ENCODE assay signal across 18 cellular contexts in genomic region chr4:3494501-3494900, GRCh38. TPM values are rescaled to one million over a fixed set of nuclear protein-coding genes. Genes with fewer than 3 reads are reported as not detected.
A peak's percentile ranks its signal among the peaks of the same experiment; 100 is the strongest.
DNase-seq lines count a peak whose midpoint lies in the region; ATAC-seq and TF ChIP-seq lines count a peak whose summit lies in the region.
"Had no signal": no experiment of that assay in that cellular context is flagged by ENCODE, and none has a peak within 500 bp of the region (broad histone marks: within the 10 kb centered on the region; RNA-seq: fewer than 3 reads in every experiment).

No MANE protein-coding gene starts in this region.

- H3K4me2 ChIP-seq in BLaER1 (peak overlapping the region; percentile 53), GM23338 (no peak overlapping the region)

- peak; percentile 10 for ATAC-seq in GM23338

- H3K36me3 ChIP-seq in BLaER1 (no peaks in the 10 kb centered on the region), GM23338 (ENCODE audit: insufficient read depth) (no peaks in the 10 kb centered on the region), WERI-Rb-1 (no peaks in the 10 kb centered on the region)

- H3K27ac Mint-ChIP-seq in GM23338, result no peak overlapping the region
- H3K27ac Mint-ChIP-seq: CD4-positive, alpha-beta T cell had no signal

- H3K79me2 ChIP-seq in GM23338 (replicated peaks; ENCODE audit: insufficient read depth), result no peaks in the 10 kb centered on the region

- peaks cover 45% of the 10 kb centered on the region for H4K20me1 ChIP-seq in BLaER1
- no peaks in the 10 kb centered on the region; the same call in 1 of the 2 replicates for H4K20me1 ChIP-seq in GM23338 (replicated peaks; ENCODE audit: insufficient read depth)

- peaks cover 7% of the 10 kb centered on the region for H3K4me1 Mint-ChIP-seq in GM23338

- peaks cover 44% of the 10 kb centered on the region for H3K4me1 ChIP-seq in BLaER1
- H3K4me1 ChIP-seq in GM23338 (ENCODE audit: insufficient read depth), result no peaks in the 10 kb centered on the region

- H3K4me3 Mint-ChIP-seq in GM23338, result no peak overlapping the region
- H3K4me3 Mint-ChIP-seq: CD4-positive, alpha-beta T cell had no signal

- 0 out of 2 replicates have a peak overlapping the region, but pooled peaks have one; percentile 12 for H3K9ac ChIP-seq in BLaER1

- no peaks in the 10 kb centered on the region for H3F3A ChIP-seq in GM23338 (replicated peaks; ENCODE audit: low read depth)

- 0 out of 2 replicates have a peak overlapping the region, but pooled peaks have one; percentile 14 for H3K27ac ChIP-seq in BLaER1
- H3K27ac ChIP-seq in GM23338 (ENCODE audit: low read depth), result no peak overlapping the region
- peak overlapping the region; percentile 31; the same call in 1 of the 2 replicates for H3K27ac ChIP-seq in WERI-Rb-1

- H3K27me3 ChIP-seq in BLaER1 (peaks cover 18% of the 10 kb centered on the region; the same call in 1 of the 2 replicates), GM23338 (ENCODE audit: insufficient read depth) (peaks cover 85% of the 10 kb centered on the region), WERI-Rb-1 (ENCODE audit: insufficient read depth, low read depth, severe bottlenecking) (no peaks in the 10 kb centered on the region)

- no peaks in the 10 kb centered on the region for H3K9me2 ChIP-seq in GM23338 (ENCODE audit: insufficient read depth)

- no peak for TF ChIP-seq CTCF in GM23338 (conservative IDR thresholded peaks at IDR 0.05; ENCODE audit: low read depth in 2 of 2)
- TF ChIP-seq CTCF in WERI-Rb-1 (IDR thresholded peaks at IDR 0.05; ENCODE audit: low read depth, low read length), result no peak

- H3K36me3 Mint-ChIP-seq in GM23338 (ENCODE audit: low read depth), result no peaks in the 10 kb centered on the region

- DNase-seq in GM23338 (ENCODE audit: low spot score), result no peak
- no peak for DNase-seq in WERI-Rb-1
- peak; percentile 61 for DNase-seq in myocyte (ENCODE audit: low read depth)
- no peak for DNase-seq in middle frontal gyrus (ENCODE audit: extremely low spot score, low spot score)
- no peak for DNase-seq in NCI-H1417 treated with DMSO at 0.1 percent for 48 hours (lab: John Stamatoyannopoulos, UW)
- DNase-seq in DMS79 treated with DMSO at 0.1 percent for 48 hours (lab: John Stamatoyannopoulos, UW), result no peak
- DNase-seq: AML-193; Calu3; CD4-positive, alpha-beta T cell; GDM1; GOT3; MV-4-11; NCI-H146; NCI-H2081 treated with DMSO at 0.1 percent for 48 hours; NCI-H345; NCI-H69; NK-92 treated with Interleukin-12 subunit alpha and Interleukin-12 subunit beta, amount 100 ng/mL, for 24 hours had no signal

- H3K4me3 ChIP-seq in BLaER1, result no peak overlapping the region
- H3K4me3 ChIP-seq in GM23338, result no peak overlapping the region
- no peak overlapping the region for H3K4me3 ChIP-seq in WERI-Rb-1 (ENCODE audit: low read depth, low read length)

- H3K9me3 Mint-ChIP-seq in GM23338, result peaks cover 4% of the 10 kb centered on the region
- H3K9me3 Mint-ChIP-seq: CD4-positive, alpha-beta T cell had no signal

- no peak overlapping the region for H2AFZ ChIP-seq in GM23338

- H3K9me3 ChIP-seq in BLaER1, result no peaks in the 10 kb centered on the region
- H3K9me3 ChIP-seq in WERI-Rb-1 (ENCODE audit: severe bottlenecking), result no peaks in the 10 kb centered on the region

- peaks cover 74% of the 10 kb centered on the region for H3K27me3 Mint-ChIP-seq in GM23338 (ENCODE audit: insufficient read depth, low read depth, poor library complexity)

TF ChIP-seq in GM23338, 12 proteins besides CTCF, POLR2A, EP300 and RAD21:
- TF ChIP-seq CREB1 (CRISPR knock-in tag; IDR thresholded peaks at IDR 0.05; ENCODE audit: low read depth), result no peak
- TF ChIP-seq ETS1 (IDR thresholded peaks at IDR 0.05), result no peak

RNA-seq across cellular contexts. Expression of gene DOK7, which starts 31.4 kb away (rescaled TPM):
- 0.52 and 0.54 TPM in 2 replicates for total RNA-seq in GM23338 (2014; rRNA removed; shearing (Covaris generic))
- polyA plus RNA-seq in GM23338 (2016; fragmentation: Nextera tagmentation; extraction: Ambion mirVana), result 0.31 and 0.34 TPM in 2 replicates
- 112 and 228 TPM in 2 replicates for total RNA-seq in myocyte
- 86.3 TPM for polyA plus RNA-seq in myocyte (2012)
- total RNA-seq: CD4-positive, alpha-beta T cell had no signal

RNA-seq across cellular contexts. Expression of gene LRPAP1, which starts 37.7 kb away (rescaled TPM):
- total RNA-seq in GM23338 (2014; rRNA removed; shearing (Covaris generic)), result 70.2 and 82.5 TPM in 2 replicates
- 57.2 and 63.0 TPM in 2 replicates for polyA plus RNA-seq in GM23338 (2016; fragmentation: Nextera tagmentation; extraction: Ambion mirVana)
- total RNA-seq in myocyte, result 194 and 195 TPM in 2 replicates
- polyA plus RNA-seq in myocyte (2012), result 252 TPM

RNA-seq across cellular contexts. Expression of gene HGFAC, which starts 52.7 kb away (rescaled TPM):
- total RNA-seq in GM23338 (2014; rRNA removed; shearing (Covaris generic)), result 0.94 TPM in 1 of 2 replicates, not detected in the other
- not detected in 2 replicates for polyA plus RNA-seq in GM23338 (2016; fragmentation: Nextera tagmentation; extraction: Ambion mirVana)
- 0.47 and 0.48 TPM in 2 replicates for total RNA-seq in myocyte
- polyA plus RNA-seq in myocyte (2012), result 1.3 TPM
- total RNA-seq: Calu3 had no signal

Comparison
In these comparisons a context has a peak if more than half of its experiments do, and no peak if none do; other contexts are left out.
1. RNA of gene DOK7, which starts 31.4 kb away (total RNA-seq): 112 to 228 TPM in myocyte; 0.52 to 0.54 TPM in GM23338; every median in the first group is over 10 times any median in the second.